Comparison of ENCODE assay signal across 8 cellular contexts in genomic region chr7:55074008-55074499, GRCh38. TPM values are rescaled to one million over a fixed set of nuclear protein-coding genes. Genes with fewer than 3 reads are reported as not detected.
DNase-seq lines count a peak whose midpoint lies in the region; ATAC-seq and TF ChIP-seq lines count a peak whose summit lies in the region.

No MANE protein-coding gene starts in this region.

- H3K27ac ChIP-seq in Panc1 (ENCODE audit: low read length): peak overlapping the region; percentile 100

- H3K4me1 Mint-ChIP-seq in MCF 10A (ENCODE audit: insufficient read depth, unreplicated experiment) (peaks cover 34% of the 10 kb centered on the region), memory B cell (peaks cover 14% of the 10 kb centered on the region)

- DNase-seq in AG04449 (ENCODE audit: low read depth, low spot score) (no peak), Panc1 (ENCODE audit: low read depth, low spot score) (peak; percentile 99), MCF 10A (ENCODE audit: unreplicated experiment) (peak; percentile 98), memory B cell (ENCODE audit: low spot score in 2 of 2) (peak; percentile 23 to 29)
- no peak for DNase-seq in effector CD4-positive, alpha-beta T cell
- DNase-seq in activated CD8-positive, alpha-beta memory T cell treated with anti-CD3 and anti-CD28 coated beads, Interleukin-2, amount 50 U/mL, for 48 hours: no peak

- H3K36me3 ChIP-seq in Panc1 (ENCODE audit: control insufficient read depth, insufficient read depth, low read length): no peaks in the 10 kb centered on the region

- BruUV-seq in Panc1 (replicated peaks; lab: Mats Ljungman, UMichigan): no TSS peak
- no TSS peak for BruUV-seq in MCF 10A (replicated peaks; lab: Mats Ljungman, UMichigan)

- TF ChIP-seq CTCF in AG04449 (IDR thresholded peaks at IDR 0.05; ENCODE audit: insufficient read depth, low read length, missing control alignments): no peak
- no peak for TF ChIP-seq CTCF in Panc1 (IDR thresholded peaks at IDR 0.05)
- TF ChIP-seq CTCF in MCF 10A (IDR thresholded peaks at IDR 0.05; ENCODE audit: unreplicated experiment): no peak

- peaks cover 71% of the 10 kb centered on the region for H3K36me3 Mint-ChIP-seq in MCF 10A (ENCODE audit: insufficient read depth, unreplicated experiment)
- no peaks in the 10 kb centered on the region for H3K36me3 Mint-ChIP-seq in memory B cell

- in situ Hi-C loops in Panc1 (cut with HindIII; ENCODE audit: low pct_unique_long_range_greater_than_20kb, low sequenced_read_pairs): no loop called here

- POLR2A ChIA-PET in AG04449 (lab: Yijun Ruan, JAX): no interaction called here
- POLR2A ChIA-PET in Panc1 (lab: Charles Lee): interaction anchor here (1.8 kb wide), 1 partner anchor 8 kb away, joined by 14 read pairs; no protein-coding TSS in a partner anchor
- POLR2A ChIA-PET in MCF 10A (lab: Yijun Ruan, JAX): interaction anchor here (0.6 to 3.4 kb wide), 14 partner anchors 9 to 315 kb away, joined by 3 to 15 read pairs (median 4); partner anchors contain the start of genes EGFR and SEC61G

- no peaks in the 10 kb centered on the region for H3K27me3 ChIP-seq in Panc1 (ENCODE audit: control insufficient read depth, insufficient read depth, low read length)

- H3K27me3 Mint-ChIP-seq in MCF 10A (ENCODE audit: insufficient read depth, unreplicated experiment) (no peaks in the 10 kb centered on the region), memory B cell (peaks cover 6% of the 10 kb centered on the region)

- H3K9me3 ChIP-seq in Panc1 (ENCODE audit: control insufficient read depth, insufficient read depth, low read depth, low read length): no peaks in the 10 kb centered on the region

- CTCF ChIA-PET in AG04449 (lab: Yijun Ruan, JAX): interaction anchor here (0.9 to 2.5 kb wide), 3 partner anchors 8 to 181 kb away, joined by 3 to 17 read pairs (median 5); no protein-coding TSS in a partner anchor
- CTCF ChIA-PET in Panc1 (lab: Charles Lee): interaction anchor here (0.6 kb wide), 1 partner anchor 82 kb away, joined by 4 read pairs; no protein-coding TSS in a partner anchor
- CTCF ChIA-PET in MCF 10A (lab: Yijun Ruan, JAX): interaction anchor here (0.7 to 1.0 kb wide), 3 partner anchors 43 to 55 kb away, joined by 3 read pairs; no protein-coding TSS in a partner anchor

- H3K9me3 Mint-ChIP-seq in MCF 10A (ENCODE audit: unreplicated experiment) (no peaks in the 10 kb centered on the region), memory B cell (no peaks in the 10 kb centered on the region)

- peak overlapping the region; percentile 100 for H3K27ac Mint-ChIP-seq in MCF 10A (ENCODE audit: low read depth, unreplicated experiment)
- peak overlapping the region; percentile 92 for H3K27ac Mint-ChIP-seq in memory B cell

- intact Hi-C loops in Panc1 (cut with micrococcal nuclease; ENCODE audit: unreplicated experiment) (loop anchor here (5.0 kb wide), 1 partner anchor 52 kb away; no protein-coding TSS in a partner anchor), MCF 10A (cut with micrococcal nuclease) (loop anchor here (1.0 to 5.0 kb wide), 5 partner anchors 9 to 237 kb away; no protein-coding TSS in a partner anchor)

- H3K4me3 Mint-ChIP-seq in MCF 10A (ENCODE audit: unreplicated experiment): peak overlapping the region; percentile 80
- H3K4me3 Mint-ChIP-seq in memory B cell: peak overlapping the region; percentile 80

- ATAC-seq in GM18867 (IDR thresholded peaks at IDR 0.05; ENCODE audit: unreplicated experiment) (peak; percentile 94), HG02981 (IDR thresholded peaks at IDR 0.05; ENCODE audit: unreplicated experiment) (peak; percentile 81), Panc1 (peak; percentile 89), memory B cell (ENCODE audit: low read depth) (peak; percentile 87)

- H3K4me1 ChIP-seq in Panc1 (ENCODE audit: control insufficient read depth, insufficient read depth, low read length): peaks cover 97% of the 10 kb centered on the region

- H3K4me3 ChIP-seq in AG04449 (ENCODE audit: low read depth, low read length) (peak overlapping the region; percentile 35), Panc1 (ENCODE audit: low read depth in 2 of 2, low read length in 2 of 2) (peak overlapping the region; percentile 36 to 48)

RNA-seq across cellular contexts. Expression of gene EGFR, which starts 55.2 kb away (rescaled TPM):
- total RNA-seq in Panc1 (2021; ENCODE audit: unreplicated experiment) (156 TPM), MCF 10A (2022) (371 and 448 TPM in 2 replicates)
- polyA plus RNA-seq in Panc1 (2012; ENCODE audit: insufficient read length): 68.6 TPM

Comparison
In these comparisons a context has a peak if more than half of its experiments do, and no peak if none do; other contexts are left out.
1. DNase-seq: peak in Panc1 (single experiment), MCF 10A (single experiment) and memory B cell (2 of 2); none in AG04449 (single experiment), effector CD4-positive, alpha-beta T cell (single experiment) and activated CD8-positive, alpha-beta memory T cell treated with anti-CD3 and anti-CD28 coated beads, Interleukin-2, amount 50 U/mL, for 48 hours (single experiment).
2. Peak in every context shown above with its lines, with median percentiles within 50 percentile points of each other: ATAC-seq.